Comparison of ENCODE assay signal across 14 cellular contexts in the genomic region with DNA sequence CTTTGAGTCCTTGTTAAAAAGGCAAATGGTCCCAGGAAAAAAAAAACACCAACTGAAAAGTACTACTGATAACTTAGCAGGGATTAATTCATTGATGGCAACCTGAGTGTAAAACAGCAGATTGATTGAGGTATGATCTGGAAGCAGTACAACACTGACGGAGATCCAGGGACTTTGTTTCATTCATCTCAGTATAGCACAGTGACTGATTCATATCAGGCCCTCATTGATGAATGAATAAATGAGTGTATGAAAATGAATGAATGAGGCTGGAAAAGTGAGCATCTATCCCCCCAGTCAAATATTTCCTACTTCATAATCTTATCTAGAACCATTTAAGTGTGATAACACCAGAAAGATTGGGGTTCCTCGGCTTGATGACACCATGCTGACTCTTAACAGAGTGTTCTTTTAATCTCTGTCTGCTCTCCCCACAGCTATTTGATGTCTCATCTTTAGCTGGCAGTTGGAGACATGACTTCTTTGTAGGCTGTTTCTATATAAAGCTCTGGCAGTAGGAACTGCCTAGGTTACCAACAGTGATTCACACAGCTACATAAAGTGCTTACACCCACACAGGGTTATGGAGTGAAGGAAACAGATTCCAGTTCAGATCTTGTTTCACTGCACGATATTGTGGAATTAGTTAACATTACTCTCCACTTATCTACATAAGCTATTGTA. TPM values are rescaled to one million over a fixed set of nuclear protein-coding genes. Genes with fewer than 3 reads are reported as not detected.
DNase-seq lines count a peak whose midpoint lies in the region; ATAC-seq and FAIRE-seq lines count a peak whose summit lies in the region.
"Had no signal": no experiment of that assay in that cellular context is flagged by ENCODE, and none has a peak within 500 bp of the region (broad histone marks: within the 10 kb centered on the region; RNA-seq: fewer than 3 reads in every experiment).

No MANE protein-coding gene starts in this region.

- H3K9me3 ChIP-seq in Karpas-422 (ENCODE audit: low read length): no peaks in the 10 kb centered on the region
- H3K9me3 ChIP-seq: testis had no signal

- no peak overlapping the region for H3K4me3 Mint-ChIP-seq in activated T-helper 2 cell treated with anti-CD3 and anti-CD28 coated beads, Interferon-gamma antibody, Interleukin-2, Interleukin-4, amounts not matched to agents 10 μg/mL and 5 μg/mL and 100 μg/mL, durations not matched to agents 14 hours and 24 hours and 36 hours (ENCODE audit: low read depth)
- H3K4me3 Mint-ChIP-seq in activated T-helper 1 cell treated with anti-CD3 and anti-CD28 coated beads, Interleukin-12 subunit alpha, Interleukin-12 subunit beta, Interleukin-2, Interleukin-4 antibody, amounts not matched to agents 30 ng/mL and 10 ng/mL and 1 ng/mL, durations not matched to agents 14 hours and 24 hours and 36 hours: no peak overlapping the region

- no peaks in the 10 kb centered on the region for H3K36me3 Mint-ChIP-seq in activated T-helper 2 cell treated with anti-CD3 and anti-CD28 coated beads, Interferon-gamma antibody, Interleukin-2, Interleukin-4, amounts not matched to agents 10 μg/mL and 5 μg/mL and 100 μg/mL, durations not matched to agents 14 hours and 24 hours and 36 hours (ENCODE audit: low read depth)
- no peaks in the 10 kb centered on the region for H3K36me3 Mint-ChIP-seq in activated T-helper 1 cell treated with anti-CD3 and anti-CD28 coated beads, Interleukin-12 subunit alpha, Interleukin-12 subunit beta, Interleukin-2, Interleukin-4 antibody, amounts not matched to agents 30 ng/mL and 10 ng/mL and 1 ng/mL, durations not matched to agents 14 hours and 24 hours and 36 hours (ENCODE audit: low read depth)

- peak; percentile 97 for FAIRE-seq in islet of Langerhans (lab: Jason Lieb, UNC)

- no peaks in the 10 kb centered on the region for H3K36me3 ChIP-seq in ACC112 (ENCODE audit: insufficient read depth, low read length)
- H3K36me3 ChIP-seq in Karpas-422 (ENCODE audit: insufficient read depth, low read length): no peaks in the 10 kb centered on the region

- ATAC-seq in HG03442 (IDR thresholded peaks at IDR 0.05; ENCODE audit: unreplicated experiment): no peak

- H3K4me1 Mint-ChIP-seq in activated T-helper 2 cell treated with anti-CD3 and anti-CD28 coated beads, Interferon-gamma antibody, Interleukin-2, Interleukin-4, amounts not matched to agents 10 μg/mL and 5 μg/mL and 100 μg/mL, durations not matched to agents 14 hours and 24 hours and 36 hours (ENCODE audit: low read depth): no peaks in the 10 kb centered on the region
- H3K4me1 Mint-ChIP-seq in activated T-helper 1 cell treated with anti-CD3 and anti-CD28 coated beads, Interleukin-12 subunit alpha, Interleukin-12 subunit beta, Interleukin-2, Interleukin-4 antibody, amounts not matched to agents 30 ng/mL and 10 ng/mL and 1 ng/mL, durations not matched to agents 14 hours and 24 hours and 36 hours (ENCODE audit: low read depth): no peaks in the 10 kb centered on the region

- H2AFZ ChIP-seq in ACC112 (ENCODE audit: low read length, unreplicated experiment) (peak overlapping the region; percentile 96), Karpas-422 (ENCODE audit: low read length) (no peak overlapping the region)

- H3K4me3 ChIP-seq in ACC112 (ENCODE audit: low read depth, low read length) (no peak overlapping the region; the same call in 1 of the 2 replicates), Karpas-422 (ENCODE audit: low read length) (no peak overlapping the region)
- H3K4me3 ChIP-seq: testis had no signal

- H3K79me2 ChIP-seq in ACC112 (ENCODE audit: control insufficient read depth, insufficient read depth, low read length, unreplicated experiment): no peaks in the 10 kb centered on the region
- H3K79me2 ChIP-seq in Karpas-422 (ENCODE audit: low read length): no peaks in the 10 kb centered on the region

- peak; percentile 49 for DNase-seq in H4 (ENCODE audit: low spot score)
- peak; percentile 93 for DNase-seq in amniotic epithelial cell (ENCODE audit: low read depth)
- DNase-seq in activated T-helper 2 cell treated with anti-CD3 and anti-CD28 coated beads, Interferon-gamma antibody, Interleukin-2, Interleukin-4, amounts not matched to agents 10 μg/mL and 5 μg/mL and 100 μg/mL, durations not matched to agents 14 hours and 24 hours and 36 hours (ENCODE audit: low spot score): no peak
- DNase-seq in Karpas-422: no peak
- DNase-seq in activated T-helper 1 cell treated with anti-CD3 and anti-CD28 coated beads, Interleukin-12 subunit alpha, Interleukin-12 subunit beta, Interleukin-2, Interleukin-4 antibody, amounts not matched to agents 30 ng/mL and 10 ng/mL and 1 ng/mL, durations not matched to agents 14 hours and 24 hours and 36 hours (ENCODE audit: low spot score): no peak
- DNase-seq: DMS79 treated with DMSO at 0.1 percent for 48 hours; effector CD8-positive, alpha-beta T cell; MM.1S; testis had no signal

- H3K4me1 ChIP-seq in ACC112 (ENCODE audit: control insufficient read depth, insufficient read depth, low read length, unreplicated experiment) (peaks cover 7% of the 10 kb centered on the region), Karpas-422 (ENCODE audit: low read length) (no peaks in the 10 kb centered on the region)
- H3K4me1 ChIP-seq: testis had no signal

- no peak overlapping the region for H3K4me2 ChIP-seq in Karpas-422 (ENCODE audit: low read depth, low read length, poor library complexity, severe bottlenecking)

- H3K9me2 ChIP-seq in Karpas-422 (replicated peaks; ENCODE audit: insufficient read depth, low read length): no peaks in the 10 kb centered on the region

- H3K9ac ChIP-seq in Karpas-422 (ENCODE audit: low read length): no peak overlapping the region

- no peak overlapping the region for H3K27ac Mint-ChIP-seq in activated T-helper 2 cell treated with anti-CD3 and anti-CD28 coated beads, Interferon-gamma antibody, Interleukin-2, Interleukin-4, amounts not matched to agents 10 μg/mL and 5 μg/mL and 100 μg/mL, durations not matched to agents 14 hours and 24 hours and 36 hours
- no peak overlapping the region for H3K27ac Mint-ChIP-seq in activated T-helper 1 cell treated with anti-CD3 and anti-CD28 coated beads, Interleukin-12 subunit alpha, Interleukin-12 subunit beta, Interleukin-2, Interleukin-4 antibody, amounts not matched to agents 30 ng/mL and 10 ng/mL and 1 ng/mL, durations not matched to agents 14 hours and 24 hours and 36 hours

- intact Hi-C loops in activated T-helper 2 cell treated with anti-CD3 and anti-CD28 coated beads, Interferon-gamma antibody, Interleukin-2, Interleukin-4, amounts not matched to agents 10 μg/mL and 5 μg/mL and 100 μg/mL, durations not matched to agents 14 hours and 24 hours and 36 hours (cut with micrococcal nuclease): no loop called here
- intact Hi-C loops in activated T-helper 1 cell treated with anti-CD3 and anti-CD28 coated beads, Interleukin-12 subunit alpha, Interleukin-12 subunit beta, Interleukin-2, Interleukin-4 antibody, amounts not matched to agents 30 ng/mL and 10 ng/mL and 1 ng/mL, durations not matched to agents 14 hours and 24 hours and 36 hours (cut with micrococcal nuclease): no loop called here

- H3K27me3 Mint-ChIP-seq in activated T-helper 2 cell treated with anti-CD3 and anti-CD28 coated beads, Interferon-gamma antibody, Interleukin-2, Interleukin-4, amounts not matched to agents 10 μg/mL and 5 μg/mL and 100 μg/mL, durations not matched to agents 14 hours and 24 hours and 36 hours (ENCODE audit: low read depth): no peaks in the 10 kb centered on the region
- no peaks in the 10 kb centered on the region for H3K27me3 Mint-ChIP-seq in activated T-helper 1 cell treated with anti-CD3 and anti-CD28 coated beads, Interleukin-12 subunit alpha, Interleukin-12 subunit beta, Interleukin-2, Interleukin-4 antibody, amounts not matched to agents 30 ng/mL and 10 ng/mL and 1 ng/mL, durations not matched to agents 14 hours and 24 hours and 36 hours (ENCODE audit: insufficient read depth)

- H3K27me3 ChIP-seq in ACC112 (ENCODE audit: insufficient read depth, low read length): no peaks in the 10 kb centered on the region
- no peaks in the 10 kb centered on the region for H3K27me3 ChIP-seq in Karpas-422 (ENCODE audit: low read length)
- H3K27me3 ChIP-seq: testis had no signal

- H3K9me3 Mint-ChIP-seq in activated T-helper 2 cell treated with anti-CD3 and anti-CD28 coated beads, Interferon-gamma antibody, Interleukin-2, Interleukin-4, amounts not matched to agents 10 μg/mL and 5 μg/mL and 100 μg/mL, durations not matched to agents 14 hours and 24 hours and 36 hours: no peaks in the 10 kb centered on the region
- no peaks in the 10 kb centered on the region for H3K9me3 Mint-ChIP-seq in activated T-helper 1 cell treated with anti-CD3 and anti-CD28 coated beads, Interleukin-12 subunit alpha, Interleukin-12 subunit beta, Interleukin-2, Interleukin-4 antibody, amounts not matched to agents 30 ng/mL and 10 ng/mL and 1 ng/mL, durations not matched to agents 14 hours and 24 hours and 36 hours

- no peaks in the 10 kb centered on the region for H4K20me1 ChIP-seq in Karpas-422 (ENCODE audit: insufficient read depth, low read depth, low read length)

- H3K27ac ChIP-seq in ACC112 (ENCODE audit: low read depth, low read length): peak overlapping the region; percentile 82
- H3K27ac ChIP-seq in Karpas-422 (ENCODE audit: low read length): no peak overlapping the region
- H3K27ac ChIP-seq: testis had no signal

RNA-seq across cellular contexts. Expression of a gene that starts 18.6 kb away (rescaled TPM):
- total RNA-seq in H4 (2014; rRNA removed; shearing (Covaris generic)): not detected in 2 replicates
- total RNA-seq in activated T-helper 2 cell treated with anti-CD3 and anti-CD28 coated beads, Interferon-gamma antibody, Interleukin-2, Interleukin-4, amounts not matched to agents 10 μg/mL and 5 μg/mL and 100 μg/mL, durations not matched to agents 14 hours and 24 hours and 36 hours: not detected in 2 replicates
- total RNA-seq in Karpas-422 (2014; rRNA removed; shearing (Covaris generic); ENCODE audit: low replicate concordance): not detected in 2 replicates
- total RNA-seq in activated T-helper 1 cell treated with anti-CD3 and anti-CD28 coated beads, Interleukin-12 subunit alpha, Interleukin-12 subunit beta, Interleukin-2, Interleukin-4 antibody, amounts not matched to agents 30 ng/mL and 10 ng/mL and 1 ng/mL, durations not matched to agents 14 hours and 24 hours and 36 hours: not detected in 2 replicates
- total RNA-seq: activated CD8-positive, alpha-beta memory T cell treated with anti-CD3 and anti-CD28 coated beads for 36 hours; mononuclear cell had no signal

Comparison
In these comparisons a context has a peak if more than half of its experiments do, and no peak if none do; other contexts are left out.
1. DNase-seq: peak in H4 (single experiment) and amniotic epithelial cell (single experiment); none in activated T-helper 2 cell treated with anti-CD3 and anti-CD28 coated beads, Interferon-gamma antibody, Interleukin-2, Interleukin-4, amounts not matched to agents 10 μg/mL and 5 μg/mL and 100 μg/mL, durations not matched to agents 14 hours and 24 hours and 36 hours (single experiment), Karpas-422 (single experiment) and activated T-helper 1 cell treated with anti-CD3 and anti-CD28 coated beads, Interleukin-12 subunit alpha, Interleukin-12 subunit beta, Interleukin-2, Interleukin-4 antibody, amounts not matched to agents 30 ng/mL and 10 ng/mL and 1 ng/mL, durations not matched to agents 14 hours and 24 hours and 36 hours (single experiment).